ENCODE assay signal across 1 cellular context in the genomic region with DNA sequence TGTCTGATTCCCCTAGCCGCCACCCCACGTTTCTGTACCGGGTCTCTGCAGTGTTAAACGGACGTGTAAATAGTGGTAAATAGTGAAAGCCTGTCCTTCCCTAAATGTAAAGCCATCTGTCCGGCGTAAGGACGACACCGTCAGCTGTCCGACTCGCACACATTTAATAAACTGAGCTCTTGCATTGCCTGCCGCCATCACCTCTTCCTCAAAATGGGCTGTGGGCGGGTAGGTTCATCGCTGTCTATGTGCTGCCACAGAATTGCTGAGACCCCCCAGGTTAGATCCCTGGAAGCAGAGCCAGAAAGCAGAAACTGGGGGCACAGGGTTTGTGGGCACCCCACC.
TF ChIP-seq lines count a peak whose summit lies in the region.

No MANE protein-coding gene starts in this region.

TF ChIP-seq in HepG2, 621 proteins besides CTCF, POLR2A, EP300 and RAD21:
- peak; percentile 62 for TF ChIP-seq POLR2G (IDR thresholded peaks at IDR 0.05; ENCODE audit: low read depth, low read length)
- no peak for TF ChIP-seq ZNF30 (CRISPR knock-in tag; IDR thresholded peaks at IDR 0.05)
- TF ChIP-seq ZNF83 (CRISPR knock-in tag; IDR thresholded peaks at IDR 0.05; ENCODE audit: borderline replicate concordance) = 0 out of 2 replicates have a peak, but pooled peaks have one; percentile 50
- peak; percentile 54 for TF ChIP-seq AKAP8 (CRISPR knock-in tag; IDR thresholded peaks at IDR 0.05)
- peak; percentile 14 for TF ChIP-seq AGO1 (IDR thresholded peaks at IDR 0.05; ENCODE audit: low read depth, low read length, poor library complexity, severe bottlenecking)
- TF ChIP-seq EZH2 (conservative IDR thresholded peaks at IDR 0.05; ENCODE audit: low read depth, low read length) = no peak
- no peak for TF ChIP-seq NFYC (CRISPR knock-in tag; IDR thresholded peaks at IDR 0.05)
- TF ChIP-seq, protein P1, sequence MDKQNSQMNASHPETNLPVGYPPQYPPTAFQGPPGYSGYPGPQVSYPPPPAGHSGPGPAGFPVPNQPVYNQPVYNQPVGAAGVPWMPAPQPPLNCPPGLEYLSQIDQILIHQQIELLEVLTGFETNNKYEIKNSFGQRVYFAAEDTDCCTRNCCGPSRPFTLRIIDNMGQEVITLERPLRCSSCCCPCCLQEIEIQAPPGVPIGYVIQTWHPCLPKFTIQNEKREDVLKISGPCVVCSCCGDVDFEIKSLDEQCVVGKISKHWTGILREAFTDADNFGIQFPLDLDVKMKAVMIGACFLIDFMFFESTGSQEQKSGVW (CRISPR knock-in tag; IDR thresholded peaks at IDR 0.05; ENCODE audit: borderline replicate concordance) = no peak
